Comparison of ENCODE assay signal across 33 cellular contexts in the genomic region with DNA sequence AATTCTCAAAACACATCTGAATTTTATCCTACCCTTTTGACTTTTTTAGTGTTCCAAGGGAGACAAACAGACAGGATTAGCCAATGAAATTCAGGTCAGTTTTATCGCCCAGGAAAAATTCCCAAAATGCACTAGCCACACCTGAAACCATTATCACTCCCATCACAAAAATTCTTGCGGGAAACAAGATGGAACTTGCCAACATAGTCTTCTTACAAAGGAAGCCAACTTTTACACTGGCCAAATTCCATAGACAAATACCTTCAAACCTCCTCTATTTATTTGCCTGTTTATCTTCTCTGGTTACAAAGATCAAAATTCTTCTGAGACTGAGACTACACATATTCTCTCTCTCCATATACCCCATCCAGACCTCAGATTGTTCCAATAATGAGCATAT. TPM values are rescaled to one million over a fixed set of nuclear protein-coding genes. Genes with fewer than 3 reads are reported as not detected.
DNase-seq lines count a peak whose midpoint lies in the region; ATAC-seq, FAIRE-seq and TF ChIP-seq lines count a peak whose summit lies in the region.
"Had no signal": no experiment of that assay in that cellular context is flagged by ENCODE, and none has a peak within 500 bp of the region (broad histone marks: within the 10 kb centered on the region; RNA-seq: fewer than 3 reads in every experiment).

No MANE protein-coding gene starts in this region.

- no peak for DNase-seq in Calu3
- DNase-seq in RWPE1 (ENCODE audit: low spot score) = peak; percentile 59
- DNase-seq in bronchial epithelial cell (ENCODE audit: low read depth) = peak; percentile 90
- no peak for DNase-seq in psoas muscle
- no peak for DNase-seq in SW480 (ENCODE audit: low spot score)
- no peak for DNase-seq in effector CD4-positive, alpha-beta T cell
- no peak for DNase-seq in dermis blood vessel endothelial cell
- DNase-seq: ACHN; activated CD8-positive, alpha-beta T cell treated with anti-CD3 and anti-CD28 coated beads, Interleukin-2, amount 10 ng/mL, durations not matched to agents 7 days and 5 days; amygdala; BE2C; CD8-positive, alpha-beta T cell; central memory CD4-positive, alpha-beta T cell; DMS 273 treated with DMSO at 0.1 percent for 48 hours; esophagus squamous epithelium; KG1; mucosa of descending colon; natural killer cell; NCI-H748 treated with DMSO at 0.1 percent for 48 hours; Peyer's patch; SIG-M5; small intestine; stimulated activated naive CD8-positive, alpha-beta T cell treated with anti-CD3 and anti-CD28 coated beads, Interleukin-15, Interleukin-2, amounts not matched to agents 100 U/mL and 50 U/mL, for 24 hours; SW 1271; T-helper 9 cell; testis; uterus had no signal

- H3K36me3 Mint-ChIP-seq in Calu3 (ENCODE audit: insufficient read depth, unreplicated experiment) = peaks cover 69% of the 10 kb centered on the region
- H3K36me3 Mint-ChIP-seq: activated naive CD4-positive, alpha-beta T cell treated with anti-CD3 and anti-CD28 coated beads, Interleukin-2, amount 50 U/mL, for 72 hours; CD8-positive, alpha-beta T cell; natural killer cell had no signal

- no peaks in the 10 kb centered on the region for H3K9me3 ChIP-seq in psoas muscle
- H3K9me3 ChIP-seq: BE2C, esophagus squamous epithelium, mucosa of descending colon, Peyer's patch, testis, uterus had no signal

- H3K27me3 ChIP-seq in bronchial epithelial cell (ENCODE audit: control insufficient read depth, insufficient read depth, low read length) (no peaks in the 10 kb centered on the region), psoas muscle (ENCODE audit: insufficient read depth in 3 of 3, low read length in 2 of 3) (no peaks in the 10 kb centered on the region)
- H3K27me3 ChIP-seq: BE2C, esophagus squamous epithelium, Peyer's patch, testis, uterus had no signal

- no peak overlapping the region for H3K27ac ChIP-seq in RWPE1
- peak overlapping the region; percentile 36 for H3K27ac ChIP-seq in psoas muscle
- H3K27ac ChIP-seq: Peyer's patch, testis had no signal

- H3K4me3 ChIP-seq in bronchial epithelial cell (ENCODE audit: low read depth, low read length) (no peak overlapping the region), psoas muscle (no peak overlapping the region)
- H3K4me3 ChIP-seq: esophagus squamous epithelium, lung, mucosa of descending colon, Peyer's patch, testis, uterus had no signal

- intact Hi-C loops in Calu3 (cut with micrococcal nuclease; ENCODE audit: unreplicated experiment) = no loop called here
- intact Hi-C loops in psoas muscle (cut with DNase I) = no loop called here

- ATAC-seq in psoas muscle (no peak), HG02610 (IDR thresholded peaks at IDR 0.05; ENCODE audit: unreplicated experiment) (no peak)
- ATAC-seq: activated CD8-positive, alpha-beta T cell treated with anti-CD3 and anti-CD28 coated beads, Interleukin-2, amount 10 ng/mL, durations not matched to agents 7 days and 5 days; activated naive CD4-positive, alpha-beta T cell treated with anti-CD3 and anti-CD28 coated beads, Interleukin-2, amount 50 U/mL, for 72 hours; CD8-positive, alpha-beta T cell; mucosa of descending colon; natural killer cell; stimulated activated naive CD8-positive, alpha-beta T cell treated with anti-CD3 and anti-CD28 coated beads, Interleukin-15, Interleukin-2, amounts not matched to agents 100 U/mL and 50 U/mL, for 24 hours had no signal

- BruUV-seq in Calu3 (replicated peaks; lab: Mats Ljungman, UMichigan) = no TSS peak

- H3K4me3 Mint-ChIP-seq in Calu3 (ENCODE audit: low read depth, unreplicated experiment) = peak overlapping the region; percentile 29
- H3K4me3 Mint-ChIP-seq: activated CD8-positive, alpha-beta T cell treated with anti-CD3 and anti-CD28 coated beads, Interleukin-2, amount 10 ng/mL, durations not matched to agents 7 days and 5 days; CD8-positive, alpha-beta T cell; dendritic cell treated with granulocyte-macrophage colony-stimulating factor and Interleukin-4, amounts not matched to agents 40 ng/mL and 50 ng/mL, for 4 days; natural killer cell had no signal

- WGBS in psoas muscle, 3 donors = 20 to 34% (median 22%) methylated on average over 2 of the region's 2 CpGs

- no peaks in the 10 kb centered on the region for H3K27me3 Mint-ChIP-seq in Calu3 (ENCODE audit: unreplicated experiment)
- H3K27me3 Mint-ChIP-seq: dendritic cell treated with granulocyte-macrophage colony-stimulating factor and Interleukin-4, amounts not matched to agents 40 ng/mL and 50 ng/mL, for 4 days had no signal

- H3K4me1 ChIP-seq in psoas muscle = peaks cover 60% of the 10 kb centered on the region
- H3K4me1 ChIP-seq: BE2C, Peyer's patch, testis, uterus had no signal

- no peak for FAIRE-seq in bronchial epithelial cell (lab: Jason Lieb, UNC)
- FAIRE-seq: frontal cortex, H1 had no signal

- CTCF ChIA-PET in Calu3 (lab: Charles Lee) (no interaction called here), RWPE1 (lab: Yijun Ruan, JAX) (interaction anchor here (0.5 to 0.6 kb wide), 2 partner anchors 64 to 173 kb away, joined by 3 to 5 read pairs; no protein-coding TSS in a partner anchor)

- peak overlapping the region; percentile 76 for H3K27ac Mint-ChIP-seq in Calu3 (ENCODE audit: unreplicated experiment)
- H3K27ac Mint-ChIP-seq: activated CD8-positive, alpha-beta T cell treated with anti-CD3 and anti-CD28 coated beads, Interleukin-2, amount 10 ng/mL, durations not matched to agents 7 days and 5 days; activated naive CD4-positive, alpha-beta T cell treated with anti-CD3 and anti-CD28 coated beads, Interleukin-2, amount 50 U/mL, for 72 hours; CD8-positive, alpha-beta T cell; dendritic cell treated with granulocyte-macrophage colony-stimulating factor and Interleukin-4, amounts not matched to agents 40 ng/mL and 50 ng/mL, for 4 days; natural killer cell had no signal

- H3K9me3 Mint-ChIP-seq in Calu3 (ENCODE audit: low read depth, unreplicated experiment) = no peaks in the 10 kb centered on the region
- H3K9me3 Mint-ChIP-seq: activated naive CD4-positive, alpha-beta T cell treated with anti-CD3 and anti-CD28 coated beads, Interleukin-2, amount 50 U/mL, for 72 hours; CD8-positive, alpha-beta T cell; dendritic cell treated with granulocyte-macrophage colony-stimulating factor and Interleukin-4, amounts not matched to agents 40 ng/mL and 50 ng/mL, for 4 days; natural killer cell had no signal

- H3K4me1 Mint-ChIP-seq in Calu3 (ENCODE audit: low read depth, unreplicated experiment) = peaks cover 64% of the 10 kb centered on the region
- H3K4me1 Mint-ChIP-seq: natural killer cell had no signal

- H3K36me3 ChIP-seq in bronchial epithelial cell (ENCODE audit: control insufficient read depth, insufficient read depth, low read length) (peaks cover 4% of the 10 kb centered on the region), psoas muscle (ENCODE audit: insufficient read depth in 1 of 2, low read depth in 1 of 2) (peaks cover 3 to 12% of the 10 kb centered on the region in 2 donors)
- H3K36me3 ChIP-seq: BE2C, esophagus squamous epithelium, Peyer's patch, uterus had no signal

- POLR2A ChIA-PET in RWPE1 (lab: Yijun Ruan, JAX; ENCODE audit: low non-redundant PET) = no interaction called here

- TF ChIP-seq CTCF in Calu3 (IDR thresholded peaks at IDR 0.05; ENCODE audit: unreplicated experiment) = no peak
- TF ChIP-seq CTCF in RWPE1 (conservative IDR thresholded peaks at IDR 0.05; ENCODE audit: low read depth) = no peak
- TF ChIP-seq CTCF in bronchial epithelial cell (IDR thresholded peaks at IDR 0.05; ENCODE audit: insufficient read depth, low read length, severe bottlenecking) = no peak
- no peak for TF ChIP-seq CTCF in psoas muscle (IDR thresholded peaks at IDR 0.05)

RNA-seq across cellular contexts. Expression of a gene that starts 30.1 kb away (rescaled TPM):
- total RNA-seq in Calu3 (2022) = 242 and 249 TPM in 2 replicates
- total RNA-seq in bronchial epithelial cell = 135 and 156 TPM in 2 replicates
- 10 to 100 TPM; 17.8 to 84.1 (median 29.3) TPM for total RNA-seq in psoas muscle
- polyA plus RNA-seq in psoas muscle = 10 to 100 TPM in 2 of 3 donors, 1 to 10 TPM in 1; 5.9 to 50.3 (median 11.0) TPM
- total RNA-seq in dermis blood vessel endothelial cell = 66.4 and 113 TPM in 2 replicates
- total RNA-seq: activated CD8-positive, alpha-beta T cell treated with anti-CD3 and anti-CD28 coated beads, Interleukin-2, amount 10 ng/mL, durations not matched to agents 7 days and 5 days; CD8-positive, alpha-beta T cell had no signal

Comparison
In these comparisons a context has a peak if more than half of its experiments do, and no peak if none do; other contexts are left out.
1. DNase-seq: peak in RWPE1 (single experiment) and bronchial epithelial cell (single experiment); none in Calu3 (single experiment), psoas muscle (0 of 2), SW480 (single experiment), effector CD4-positive, alpha-beta T cell (single experiment) and dermis blood vessel endothelial cell (single experiment).